2 cellular contexts compared by ENCODE assay signal in genomic region chr19:7941895-7942596, GRCh38.
TF ChIP-seq lines count a peak whose summit lies in the region.

No MANE protein-coding gene starts in this region.

TF ChIP-seq in SK-N-SH, 30 proteins besides CTCF, POLR2A, EP300 and RAD21 (continued from another document):
- TF ChIP-seq, protein P1, sequence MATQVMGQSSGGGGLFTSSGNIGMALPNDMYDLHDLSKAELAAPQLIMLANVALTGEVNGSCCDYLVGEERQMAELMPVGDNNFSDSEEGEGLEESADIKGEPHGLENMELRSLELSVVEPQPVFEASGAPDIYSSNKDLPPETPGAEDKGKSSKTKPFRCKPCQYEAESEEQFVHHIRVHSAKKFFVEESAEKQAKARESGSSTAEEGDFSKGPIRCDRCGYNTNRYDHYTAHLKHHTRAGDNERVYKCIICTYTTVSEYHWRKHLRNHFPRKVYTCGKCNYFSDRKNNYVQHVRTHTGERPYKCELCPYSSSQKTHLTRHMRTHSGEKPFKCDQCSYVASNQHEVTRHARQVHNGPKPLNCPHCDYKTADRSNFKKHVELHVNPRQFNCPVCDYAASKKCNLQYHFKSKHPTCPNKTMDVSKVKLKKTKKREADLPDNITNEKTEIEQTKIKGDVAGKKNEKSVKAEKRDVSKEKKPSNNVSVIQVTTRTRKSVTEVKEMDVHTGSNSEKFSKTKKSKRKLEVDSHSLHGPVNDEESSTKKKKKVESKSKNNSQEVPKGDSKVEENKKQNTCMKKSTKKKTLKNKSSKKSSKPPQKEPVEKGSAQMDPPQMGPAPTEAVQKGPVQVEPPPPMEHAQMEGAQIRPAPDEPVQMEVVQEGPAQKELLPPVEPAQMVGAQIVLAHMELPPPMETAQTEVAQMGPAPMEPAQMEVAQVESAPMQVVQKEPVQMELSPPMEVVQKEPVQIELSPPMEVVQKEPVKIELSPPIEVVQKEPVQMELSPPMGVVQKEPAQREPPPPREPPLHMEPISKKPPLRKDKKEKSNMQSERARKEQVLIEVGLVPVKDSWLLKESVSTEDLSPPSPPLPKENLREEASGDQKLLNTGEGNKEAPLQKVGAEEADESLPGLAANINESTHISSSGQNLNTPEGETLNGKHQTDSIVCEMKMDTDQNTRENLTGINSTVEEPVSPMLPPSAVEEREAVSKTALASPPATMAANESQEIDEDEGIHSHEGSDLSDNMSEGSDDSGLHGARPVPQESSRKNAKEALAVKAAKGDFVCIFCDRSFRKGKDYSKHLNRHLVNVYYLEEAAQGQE (IDR thresholded peaks at IDR 0.05; ENCODE audit: low read depth, low read length): no peak
- TF ChIP-seq TCF12 (IDR thresholded peaks at IDR 0.05) (no peak), PBX3 (IDR thresholded peaks at IDR 0.05) (no peak), USF2 (IDR thresholded peaks at IDR 0.05; ENCODE audit: borderline replicate concordance, low read depth, low read length) (no peak), MXI1 (IDR thresholded peaks at IDR 0.05; ENCODE audit: low read depth, low read length) (no peak)

TF ChIP-seq in SK-N-SH treated with all-trans-retinoic acid at 6 μM for 48 hours, 23 proteins besides CTCF, POLR2A, EP300 and RAD21 (continued from another document):
- TF ChIP-seq ARNTL (CRISPR knock-in tag; IDR thresholded peaks at IDR 0.05; ENCODE audit: borderline replicate concordance, low read depth) (no peak), ESRRG (CRISPR knock-in tag; IDR thresholded peaks at IDR 0.05) (no peak), GLIS3 (CRISPR knock-in tag; IDR thresholded peaks at IDR 0.05) (no peak), SNAI2 (CRISPR knock-in tag; IDR thresholded peaks at IDR 0.05) (no peak), ZC3H10 (CRISPR knock-in tag; IDR thresholded peaks at IDR 0.05) (no peak), ZFP3 (CRISPR knock-in tag; IDR thresholded peaks at IDR 0.05) (no peak), ZFP30 (CRISPR knock-in tag; IDR thresholded peaks at IDR 0.05) (no peak)
TF ChIP-seq in SK-N-SH treated with all-trans-retinoic acid at 6 μM for 48 hours: peak in this region for 0.
